In the genomic region with DNA sequence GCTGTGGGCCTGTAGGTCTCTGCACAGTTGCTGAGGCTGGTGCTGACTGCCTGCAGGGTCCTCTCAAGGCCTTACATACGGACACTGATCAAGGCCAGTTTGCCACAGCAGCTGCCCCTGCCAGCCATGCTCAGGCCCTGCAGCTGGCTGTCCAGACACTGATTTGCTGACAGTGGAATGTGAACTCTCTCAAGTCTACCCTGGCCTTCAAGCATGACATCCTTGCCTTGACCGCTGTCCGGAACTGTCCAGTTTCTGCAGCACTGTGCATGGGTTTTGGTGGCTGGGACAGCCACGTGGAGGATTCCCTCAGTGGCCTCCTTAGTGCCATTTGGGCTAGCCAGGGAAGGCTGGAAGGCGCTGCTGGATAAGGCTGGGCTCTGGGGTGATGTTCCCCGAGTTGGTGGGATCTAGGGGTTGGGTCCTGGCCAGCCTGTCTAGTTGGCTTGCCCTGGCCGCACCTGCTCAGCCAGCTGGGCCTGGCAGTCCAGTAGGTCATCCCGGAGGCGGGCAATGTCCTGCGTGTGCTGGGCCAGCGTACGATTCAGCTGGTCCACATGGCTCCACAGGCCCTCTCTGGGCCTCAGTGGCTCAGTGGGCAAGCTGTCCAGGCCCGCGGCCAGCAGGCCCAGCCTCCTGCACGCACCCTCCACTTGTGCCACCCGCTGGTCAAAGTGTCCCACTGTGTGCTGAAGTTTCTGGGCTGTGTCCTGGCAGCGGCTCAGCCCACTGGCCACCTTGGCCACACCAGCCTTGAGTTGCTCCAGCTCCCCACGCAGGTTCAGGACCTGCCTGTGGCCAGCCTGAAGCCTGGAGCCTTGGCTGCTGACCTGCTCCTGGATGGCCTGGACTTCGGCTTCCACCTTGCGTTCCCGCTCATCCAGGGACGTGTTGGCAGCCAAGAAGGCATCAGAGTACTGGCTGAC, we compare ENCODE assay signal across 1 cellular context.
TF ChIP-seq lines count a peak whose summit lies in the region.

No MANE protein-coding gene starts in this region.

TF ChIP-seq in H1, 55 proteins besides CTCF, POLR2A, EP300 and RAD21:
- TF ChIP-seq, protein P1, sequence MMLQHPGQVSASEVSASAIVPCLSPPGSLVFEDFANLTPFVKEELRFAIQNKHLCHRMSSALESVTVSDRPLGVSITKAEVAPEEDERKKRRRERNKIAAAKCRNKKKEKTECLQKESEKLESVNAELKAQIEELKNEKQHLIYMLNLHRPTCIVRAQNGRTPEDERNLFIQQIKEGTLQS (IDR thresholded peaks at IDR 0.05; ENCODE audit: insufficient read depth, low read depth, low read length), result no peak
- TF ChIP-seq, protein P2, sequence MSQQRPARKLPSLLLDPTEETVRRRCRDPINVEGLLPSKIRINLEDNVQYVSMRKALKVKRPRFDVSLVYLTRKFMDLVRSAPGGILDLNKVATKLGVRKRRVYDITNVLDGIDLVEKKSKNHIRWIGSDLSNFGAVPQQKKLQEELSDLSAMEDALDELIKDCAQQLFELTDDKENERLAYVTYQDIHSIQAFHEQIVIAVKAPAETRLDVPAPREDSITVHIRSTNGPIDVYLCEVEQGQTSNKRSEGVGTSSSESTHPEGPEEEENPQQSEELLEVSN (IDR thresholded peaks at IDR 0.05), result no peak
- TF ChIP-seq, protein P3, sequence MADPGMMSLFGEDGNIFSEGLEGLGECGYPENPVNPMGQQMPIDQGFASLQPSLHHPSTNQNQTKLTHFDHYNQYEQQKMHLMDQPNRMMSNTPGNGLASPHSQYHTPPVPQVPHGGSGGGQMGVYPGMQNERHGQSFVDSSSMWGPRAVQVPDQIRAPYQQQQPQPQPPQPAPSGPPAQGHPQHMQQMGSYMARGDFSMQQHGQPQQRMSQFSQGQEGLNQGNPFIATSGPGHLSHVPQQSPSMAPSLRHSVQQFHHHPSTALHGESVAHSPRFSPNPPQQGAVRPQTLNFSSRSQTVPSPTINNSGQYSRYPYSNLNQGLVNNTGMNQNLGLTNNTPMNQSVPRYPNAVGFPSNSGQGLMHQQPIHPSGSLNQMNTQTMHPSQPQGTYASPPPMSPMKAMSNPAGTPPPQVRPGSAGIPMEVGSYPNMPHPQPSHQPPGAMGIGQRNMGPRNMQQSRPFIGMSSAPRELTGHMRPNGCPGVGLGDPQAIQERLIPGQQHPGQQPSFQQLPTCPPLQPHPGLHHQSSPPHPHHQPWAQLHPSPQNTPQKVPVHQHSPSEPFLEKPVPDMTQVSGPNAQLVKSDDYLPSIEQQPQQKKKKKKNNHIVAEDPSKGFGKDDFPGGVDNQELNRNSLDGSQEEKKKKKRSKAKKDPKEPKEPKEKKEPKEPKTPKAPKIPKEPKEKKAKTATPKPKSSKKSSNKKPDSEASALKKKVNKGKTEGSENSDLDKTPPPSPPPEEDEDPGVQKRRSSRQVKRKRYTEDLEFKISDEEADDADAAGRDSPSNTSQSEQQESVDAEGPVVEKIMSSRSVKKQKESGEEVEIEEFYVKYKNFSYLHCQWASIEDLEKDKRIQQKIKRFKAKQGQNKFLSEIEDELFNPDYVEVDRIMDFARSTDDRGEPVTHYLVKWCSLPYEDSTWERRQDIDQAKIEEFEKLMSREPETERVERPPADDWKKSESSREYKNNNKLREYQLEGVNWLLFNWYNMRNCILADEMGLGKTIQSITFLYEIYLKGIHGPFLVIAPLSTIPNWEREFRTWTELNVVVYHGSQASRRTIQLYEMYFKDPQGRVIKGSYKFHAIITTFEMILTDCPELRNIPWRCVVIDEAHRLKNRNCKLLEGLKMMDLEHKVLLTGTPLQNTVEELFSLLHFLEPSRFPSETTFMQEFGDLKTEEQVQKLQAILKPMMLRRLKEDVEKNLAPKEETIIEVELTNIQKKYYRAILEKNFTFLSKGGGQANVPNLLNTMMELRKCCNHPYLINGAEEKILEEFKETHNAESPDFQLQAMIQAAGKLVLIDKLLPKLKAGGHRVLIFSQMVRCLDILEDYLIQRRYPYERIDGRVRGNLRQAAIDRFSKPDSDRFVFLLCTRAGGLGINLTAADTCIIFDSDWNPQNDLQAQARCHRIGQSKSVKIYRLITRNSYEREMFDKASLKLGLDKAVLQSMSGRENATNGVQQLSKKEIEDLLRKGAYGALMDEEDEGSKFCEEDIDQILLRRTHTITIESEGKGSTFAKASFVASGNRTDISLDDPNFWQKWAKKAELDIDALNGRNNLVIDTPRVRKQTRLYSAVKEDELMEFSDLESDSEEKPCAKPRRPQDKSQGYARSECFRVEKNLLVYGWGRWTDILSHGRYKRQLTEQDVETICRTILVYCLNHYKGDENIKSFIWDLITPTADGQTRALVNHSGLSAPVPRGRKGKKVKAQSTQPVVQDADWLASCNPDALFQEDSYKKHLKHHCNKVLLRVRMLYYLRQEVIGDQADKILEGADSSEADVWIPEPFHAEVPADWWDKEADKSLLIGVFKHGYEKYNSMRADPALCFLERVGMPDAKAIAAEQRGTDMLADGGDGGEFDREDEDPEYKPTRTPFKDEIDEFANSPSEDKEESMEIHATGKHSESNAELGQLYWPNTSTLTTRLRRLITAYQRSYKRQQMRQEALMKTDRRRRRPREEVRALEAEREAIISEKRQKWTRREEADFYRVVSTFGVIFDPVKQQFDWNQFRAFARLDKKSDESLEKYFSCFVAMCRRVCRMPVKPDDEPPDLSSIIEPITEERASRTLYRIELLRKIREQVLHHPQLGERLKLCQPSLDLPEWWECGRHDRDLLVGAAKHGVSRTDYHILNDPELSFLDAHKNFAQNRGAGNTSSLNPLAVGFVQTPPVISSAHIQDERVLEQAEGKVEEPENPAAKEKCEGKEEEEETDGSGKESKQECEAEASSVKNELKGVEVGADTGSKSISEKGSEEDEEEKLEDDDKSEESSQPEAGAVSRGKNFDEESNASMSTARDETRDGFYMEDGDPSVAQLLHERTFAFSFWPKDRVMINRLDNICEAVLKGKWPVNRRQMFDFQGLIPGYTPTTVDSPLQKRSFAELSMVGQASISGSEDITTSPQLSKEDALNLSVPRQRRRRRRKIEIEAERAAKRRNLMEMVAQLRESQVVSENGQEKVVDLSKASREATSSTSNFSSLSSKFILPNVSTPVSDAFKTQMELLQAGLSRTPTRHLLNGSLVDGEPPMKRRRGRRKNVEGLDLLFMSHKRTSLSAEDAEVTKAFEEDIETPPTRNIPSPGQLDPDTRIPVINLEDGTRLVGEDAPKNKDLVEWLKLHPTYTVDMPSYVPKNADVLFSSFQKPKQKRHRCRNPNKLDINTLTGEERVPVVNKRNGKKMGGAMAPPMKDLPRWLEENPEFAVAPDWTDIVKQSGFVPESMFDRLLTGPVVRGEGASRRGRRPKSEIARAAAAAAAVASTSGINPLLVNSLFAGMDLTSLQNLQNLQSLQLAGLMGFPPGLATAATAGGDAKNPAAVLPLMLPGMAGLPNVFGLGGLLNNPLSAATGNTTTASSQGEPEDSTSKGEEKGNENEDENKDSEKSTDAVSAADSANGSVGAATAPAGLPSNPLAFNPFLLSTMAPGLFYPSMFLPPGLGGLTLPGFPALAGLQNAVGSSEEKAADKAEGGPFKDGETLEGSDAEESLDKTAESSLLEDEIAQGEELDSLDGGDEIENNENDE (IDR thresholded peaks at IDR 0.05; ENCODE audit: insufficient replicate concordance, low read length), result no peak
- TF ChIP-seq JUN (IDR thresholded peaks at IDR 0.05; ENCODE audit: low read depth, low read length), result no peak
- TF ChIP-seq PHF8 (conservative IDR thresholded peaks at IDR 0.05; ENCODE audit: low read depth, low read length), result no peak
- no peak for TF ChIP-seq KDM5A (IDR thresholded peaks at IDR 0.05; ENCODE audit: low read length)
- no peak for TF ChIP-seq GABPA (IDR thresholded peaks at IDR 0.05; ENCODE audit: borderline replicate concordance, insufficient read depth, low read length)
- TF ChIP-seq CHD1 (IDR thresholded peaks at IDR 0.05; ENCODE audit: low read depth, low read length), result no peak
- TF ChIP-seq TAF1 (IDR thresholded peaks at IDR 0.05; ENCODE audit: low read depth, low read length), result no peak
- no peak for TF ChIP-seq CBX8 (IDR thresholded peaks at IDR 0.05; ENCODE audit: borderline replicate concordance, low read depth, low read length)
- no peak for TF ChIP-seq TAF7 (optimal IDR thresholded peaks at IDR 0.05; ENCODE audit: borderline replicate concordance, low read depth, low read length)
- TF ChIP-seq, protein P4, sequence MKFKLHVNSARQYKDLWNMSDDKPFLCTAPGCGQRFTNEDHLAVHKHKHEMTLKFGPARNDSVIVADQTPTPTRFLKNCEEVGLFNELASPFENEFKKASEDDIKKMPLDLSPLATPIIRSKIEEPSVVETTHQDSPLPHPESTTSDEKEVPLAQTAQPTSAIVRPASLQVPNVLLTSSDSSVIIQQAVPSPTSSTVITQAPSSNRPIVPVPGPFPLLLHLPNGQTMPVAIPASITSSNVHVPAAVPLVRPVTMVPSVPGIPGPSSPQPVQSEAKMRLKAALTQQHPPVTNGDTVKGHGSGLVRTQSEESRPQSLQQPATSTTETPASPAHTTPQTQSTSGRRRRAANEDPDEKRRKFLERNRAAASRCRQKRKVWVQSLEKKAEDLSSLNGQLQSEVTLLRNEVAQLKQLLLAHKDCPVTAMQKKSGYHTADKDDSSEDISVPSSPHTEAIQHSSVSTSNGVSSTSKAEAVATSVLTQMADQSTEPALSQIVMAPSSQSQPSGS (IDR thresholded peaks at IDR 0.05; ENCODE audit: low read length), result no peak
- no peak for TF ChIP-seq ZNF274 (IDR thresholded peaks at IDR 0.05; ENCODE audit: borderline replicate concordance, extremely low read depth, low read length)
- no peak for TF ChIP-seq FOSL1 (IDR thresholded peaks at IDR 0.05; ENCODE audit: insufficient read depth, low read depth, low read length)
- no peak for TF ChIP-seq TEAD4 (IDR thresholded peaks at IDR 0.05; ENCODE audit: low read depth, low read length)
- no peak for TF ChIP-seq EGR1 (IDR thresholded peaks at IDR 0.05; ENCODE audit: borderline replicate concordance, low read depth, low read length)
- no peak for TF ChIP-seq KDM1A (IDR thresholded peaks at IDR 0.05; ENCODE audit: borderline replicate concordance, low read length)
- TF ChIP-seq, protein P5, sequence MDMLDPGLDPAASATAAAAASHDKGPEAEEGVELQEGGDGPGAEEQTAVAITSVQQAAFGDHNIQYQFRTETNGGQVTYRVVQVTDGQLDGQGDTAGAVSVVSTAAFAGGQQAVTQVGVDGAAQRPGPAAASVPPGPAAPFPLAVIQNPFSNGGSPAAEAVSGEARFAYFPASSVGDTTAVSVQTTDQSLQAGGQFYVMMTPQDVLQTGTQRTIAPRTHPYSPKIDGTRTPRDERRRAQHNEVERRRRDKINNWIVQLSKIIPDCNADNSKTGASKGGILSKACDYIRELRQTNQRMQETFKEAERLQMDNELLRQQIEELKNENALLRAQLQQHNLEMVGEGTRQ (IDR thresholded peaks at IDR 0.05; ENCODE audit: low read length), result no peak
- TF ChIP-seq KDM4A (IDR thresholded peaks at IDR 0.05; ENCODE audit: low read depth, low read length, severe bottlenecking), result no peak
